In genomic region chr4:88592600-88593448, GRCh38 we compare ENCODE assay signal across 1 cellular context.
TF ChIP-seq lines count a peak whose summit lies in the region.

No MANE protein-coding gene starts in this region.

TF ChIP-seq in K562, 482 proteins besides CTCF, POLR2A, EP300 and RAD21 (continued from another document and continues in another):
- TF ChIP-seq ZNF408 (CRISPR knock-in tag; IDR thresholded peaks at IDR 0.05; ENCODE audit: low read depth) (no peak), KLF13 (tag; IDR thresholded peaks at IDR 0.05; ENCODE audit: borderline replicate concordance, low read depth) (peak; percentile 71; the same call in 1 of the 2 replicates), ZC3H4 (CRISPR knock-in tag; IDR thresholded peaks at IDR 0.05; ENCODE audit: borderline replicate concordance) (no peak), FOS (IDR thresholded peaks at IDR 0.05; ENCODE audit: extremely low read depth, insufficient read length) (no peak), UBTF (IDR thresholded peaks at IDR 0.05; ENCODE audit: borderline replicate concordance in 1 of 2, low read depth in 2 of 2, low read length in 2 of 2) (peak in 1 of 2 experiments; percentile 69; a peak in 1 of 4 replicates), MYC (IDR thresholded peaks at IDR 0.05; ENCODE audit: low read depth, low read length) (0 out of 2 replicates have a peak, but pooled peaks have one; percentile 33), MYC (CRISPR knock-in tag; IDR thresholded peaks at IDR 0.05; ENCODE audit: borderline replicate concordance, low read depth) (no peak), ZNF551 (CRISPR knock-in tag; IDR thresholded peaks at IDR 0.05) (no peak), THAP7 (CRISPR knock-in tag; IDR thresholded peaks at IDR 0.05) (0 out of 2 replicates have a peak, but pooled peaks have one; percentile 17), RBM34 (IDR thresholded peaks at IDR 0.05; ENCODE audit: borderline replicate concordance, insufficient read depth, low read length) (no peak), TOE1 (IDR thresholded peaks at IDR 0.05; ENCODE audit: borderline replicate concordance) (no peak), TOE1 (CRISPR knock-in tag; IDR thresholded peaks at IDR 0.05; ENCODE audit: borderline replicate concordance, low read depth) (no peak), KAT7 (CRISPR knock-in tag; IDR thresholded peaks at IDR 0.05; ENCODE audit: borderline replicate concordance) (0 out of 2 replicates have a peak, but pooled peaks have one; percentile 53), NCOA2 (IDR thresholded peaks at IDR 0.05; ENCODE audit: partially characterized antibody in 2 of 2) (no peak), NRF1 (conservative IDR thresholded peaks at IDR 0.05 in 1 of 2, IDR thresholded peaks at IDR 0.05 in 1 of 2) (peak; percentile 62 to 69), FOXP4 (CRISPR knock-in tag; IDR thresholded peaks at IDR 0.05; ENCODE audit: borderline replicate concordance) (0 out of 2 replicates have a peak, but pooled peaks have one; percentile 16), ZNF274 (IDR thresholded peaks at IDR 0.05; ENCODE audit: borderline replicate concordance, low read depth, low read length) (no peak), MTF1 (CRISPR knock-in tag; IDR thresholded peaks at IDR 0.05; ENCODE audit: borderline replicate concordance) (no peak), NR2C2 (CRISPR knock-in tag; IDR thresholded peaks at IDR 0.05) (no peak), NR2C2 (tag; IDR thresholded peaks at IDR 0.05) (peak; percentile 37; the same call in 1 of the 2 replicates), FOXO4 (CRISPR knock-in tag; IDR thresholded peaks at IDR 0.05) (no peak), USF1 (CRISPR knock-in tag; IDR thresholded peaks at IDR 0.05) (peak; percentile 44; the same call in 1 of the 2 replicates), HDAC2 (IDR thresholded peaks at IDR 0.05) (peak; percentile 53; the same call in 1 of the 2 replicates), CBX1 (IDR thresholded peaks at IDR 0.05; ENCODE audit: low read depth) (0 out of 2 replicates have a peak, but pooled peaks have one; percentile 18), DLX4 (CRISPR knock-in tag; IDR thresholded peaks at IDR 0.05) (no peak), CREB3 (tag; conservative IDR thresholded peaks at IDR 0.05; ENCODE audit: low read depth) (no peak), HMBOX1 (IDR thresholded peaks at IDR 0.05) (no peak), NBN (IDR thresholded peaks at IDR 0.05; ENCODE audit: low read depth) (no peak), SIX5 (IDR thresholded peaks at IDR 0.05; ENCODE audit: borderline replicate concordance in 1 of 2, insufficient read depth in 1 of 2, low read depth in 1 of 2, low read length in 2 of 2) (no peak), TFAM (CRISPR knock-in tag; conservative IDR thresholded peaks at IDR 0.05) (no peak), HES1 (IDR thresholded peaks at IDR 0.05; ENCODE audit: low read depth) (no peak), SAP30 (IDR thresholded peaks at IDR 0.05; ENCODE audit: borderline replicate concordance, insufficient read depth, low read depth, low read length, poor library complexity, severe bottlenecking) (peak; percentile 96), NONO (IDR thresholded peaks at IDR 0.05; ENCODE audit: low read depth in 2 of 2, low read length in 1 of 2) (0 out of 4 replicates have a peak, but pooled peaks of 1 of the 2 experiments have one; percentile 3), PHF21A (IDR thresholded peaks at IDR 0.05; ENCODE audit: borderline replicate concordance, low read depth) (0 out of 2 replicates have a peak, but pooled peaks have one; percentile 45), E2F6 (IDR thresholded peaks at IDR 0.05; ENCODE audit: borderline replicate concordance in 1 of 2, extremely low read depth in 1 of 2, insufficient read depth in 1 of 2, insufficient read length in 1 of 2, low read depth in 1 of 2, low read length in 1 of 2, poor library complexity in 1 of 2, severe bottlenecking in 1 of 2) (peak in 1 of 2 experiments; percentile 76), SMAD4 (CRISPR knock-in tag; conservative IDR thresholded peaks at IDR 0.05) (no peak; the same call in 1 of the 2 replicates), ARID4B (CRISPR knock-in tag; IDR thresholded peaks at IDR 0.05) (peak; percentile 62), CTBP1 (IDR thresholded peaks at IDR 0.05; ENCODE audit: borderline replicate concordance) (peak; percentile 49; the same call in 1 of the 2 replicates), FOXK2 (conservative IDR thresholded peaks at IDR 0.05 in 1 of 2, IDR thresholded peaks at IDR 0.05 in 1 of 2; ENCODE audit: low read depth in 2 of 2) (peak; percentile 53 to 60; a peak in 1 of 4 replicates), HMG20A (CRISPR knock-in tag; conservative IDR thresholded peaks at IDR 0.05) (no peak), L3MBTL2 (IDR thresholded peaks at IDR 0.05) (peak; percentile 56), MED1 (CRISPR knock-in tag; IDR thresholded peaks at IDR 0.05; ENCODE audit: borderline replicate concordance) (no peak)
